19 cellular contexts compared by ENCODE assay signal in genomic region chr5:1378866-1379659, GRCh38.
"Had no signal": no experiment of that assay in that cellular context is flagged by ENCODE, and none has a peak within 500 bp of the region (broad histone marks: within the 10 kb centered on the region; RNA-seq: fewer than 3 reads in every experiment).

No MANE protein-coding gene starts in this region.

- H3K27ac Mint-ChIP-seq: activated CD4-positive, alpha-beta memory T cell treated with anti-CD3 and anti-CD28 coated beads, Interleukin-2, amount 10 ng/mL, durations not matched to agents 7 days and 5 days; activated CD4-positive, alpha-beta T cell treated with anti-CD3 and anti-CD28 coated beads for 36 hours; activated naive CD4-positive, alpha-beta T cell treated with anti-CD3 and anti-CD28 coated beads for 36 hours; activated T-helper 17 cell treated with anti-CD3 and anti-CD28 coated beads, Interleukin-2, amount 50 U/mL, for 72 hours had no signal

- H3K9me3 Mint-ChIP-seq: activated CD4-positive, alpha-beta memory T cell treated with anti-CD3 and anti-CD28 coated beads, Interleukin-2, amount 10 ng/mL, durations not matched to agents 7 days and 5 days; activated naive CD4-positive, alpha-beta T cell treated with anti-CD3 and anti-CD28 coated beads for 36 hours; activated T-helper 17 cell treated with anti-CD3 and anti-CD28 coated beads, Interleukin-2, amount 50 U/mL, for 72 hours; IgD-negative memory B cell had no signal

- H3K27me3 Mint-ChIP-seq: IgD-negative memory B cell had no signal

- H3K4me3 ChIP-seq: SK-N-MC had no signal

- H3K27ac ChIP-seq: SK-N-MC, VCaP had no signal

- H3K4me3 Mint-ChIP-seq: activated CD4-positive, alpha-beta memory T cell treated with anti-CD3 and anti-CD28 coated beads, Interleukin-2, amount 10 ng/mL, durations not matched to agents 7 days and 5 days; activated naive CD4-positive, alpha-beta T cell treated with anti-CD3 and anti-CD28 coated beads for 36 hours had no signal

- DNase-seq: activated CD4-positive, alpha-beta memory T cell treated with anti-CD3 and anti-CD28 coated beads, Interleukin-2, amount 10 ng/mL, durations not matched to agents 7 days and 5 days; activated CD4-positive, alpha-beta T cell treated with anti-CD3 and anti-CD28 coated beads for 36 hours; activated CD4-positive, alpha-beta T cell treated with anti-CD3 and anti-CD28 coated beads, Interleukin-2, amount 50 U/mL, for 1 hour; activated gamma-delta T cell; activated naive CD4-positive, alpha-beta T cell treated with anti-CD3 and anti-CD28 coated beads for 36 hours; activated T-cell treated with anti-CD3 and anti-CD28 coated beads for 4 hours; activated T-cell treated with anti-CD3 and anti-CD28 coated beads, Interleukin-2, amount 50 U/mL, for 48 hours; KG1; NCI-H1092; NCI-H1417; NCI-H2029; NCI-H2107; NCI-H345; NCI-H524; RPMI8226 had no signal
